Comparison of ENCODE assay signal across 25 cellular contexts in genomic region chrX:43870758-43871419, GRCh38. TPM values are rescaled to one million over a fixed set of nuclear protein-coding genes. Genes with fewer than 3 reads are reported as not detected.
DNase-seq lines count a peak whose midpoint lies in the region; ATAC-seq, FAIRE-seq and TF ChIP-seq lines count a peak whose summit lies in the region.
"Had no signal": no experiment of that assay in that cellular context is flagged by ENCODE, and none has a peak within 500 bp of the region (broad histone marks: within the 10 kb centered on the region; RNA-seq: fewer than 3 reads in every experiment).

No MANE protein-coding gene starts in this region.

- H3K4me3 Mint-ChIP-seq in activated T-helper 2 cell treated with anti-CD3 and anti-CD28 coated beads, Interferon-gamma antibody, Interleukin-2, Interleukin-4, amounts not matched to agents 10 μg/mL and 5 μg/mL and 100 μg/mL, durations not matched to agents 14 hours and 24 hours and 36 hours (ENCODE audit: low read depth): no peak overlapping the region
- H3K4me3 Mint-ChIP-seq in T-helper 17 cell: no peak overlapping the region
- H3K4me3 Mint-ChIP-seq: activated naive CD4-positive, alpha-beta T cell treated with anti-CD3 and anti-CD28 coated beads, Interleukin-2, amount 10 ng/mL, durations not matched to agents 7 days and 5 days; activated T-helper 1 cell treated with anti-CD3 and anti-CD28 coated beads, Interleukin-12 subunit alpha, Interleukin-12 subunit beta, Interleukin-2, Interleukin-4 antibody, amounts not matched to agents 30 ng/mL and 10 ng/mL and 1 ng/mL, durations not matched to agents 14 hours and 24 hours and 36 hours; neural progenitor cell; stimulated activated memory B cell treated with anti-CD40 and anti-IgM and Interleukin-4, amounts not matched to agents 10 μg/mL and 1 μg/mL and 100 μg/mL, for 72 hours had no signal

- DNase-seq in Right ventricle myocardium superior: peak; percentile 53
- no peak for DNase-seq in cardiac septum (ENCODE audit: low spot score)
- DNase-seq in K562 (ENCODE audit: extremely low read depth in 1 of 4, low spot score in 3 of 4): no peak
- no peak for DNase-seq in left lobe of liver (ENCODE audit: low spot score)
- DNase-seq in activated T-helper 2 cell treated with anti-CD3 and anti-CD28 coated beads, Interferon-gamma antibody, Interleukin-2, Interleukin-4, amounts not matched to agents 10 μg/mL and 5 μg/mL and 100 μg/mL, durations not matched to agents 14 hours and 24 hours and 36 hours (ENCODE audit: low spot score): no peak
- DNase-seq in T-helper 17 cell: no peak
- DNase-seq: activated CD4-positive, alpha-beta T cell treated with anti-CD3 and anti-CD28 coated beads, Interleukin-2, amount 50 U/mL, for 1 hour; activated naive CD4-positive, alpha-beta T cell treated with anti-CD3 and anti-CD28 coated beads, Interleukin-2, amount 10 ng/mL, durations not matched to agents 7 days and 5 days; head of caudate nucleus; mesenchymal stem cell; NCI-H1694; sigmoid colon; stimulated activated CD4-positive, alpha-beta T cell treated with anti-CD3 and anti-CD28 coated beads, Interleukin-4, amount 100 ng/mL, for 4 hours; SW 1271; T1000; upper lobe of right lung; WERI-Rb-1 had no signal

- no peaks in the 10 kb centered on the region for H3K9me3 Mint-ChIP-seq in activated T-helper 2 cell treated with anti-CD3 and anti-CD28 coated beads, Interferon-gamma antibody, Interleukin-2, Interleukin-4, amounts not matched to agents 10 μg/mL and 5 μg/mL and 100 μg/mL, durations not matched to agents 14 hours and 24 hours and 36 hours
- H3K9me3 Mint-ChIP-seq: activated naive CD4-positive, alpha-beta T cell treated with anti-CD3 and anti-CD28 coated beads, Interleukin-2, amount 10 ng/mL, durations not matched to agents 7 days and 5 days; activated T-helper 1 cell treated with anti-CD3 and anti-CD28 coated beads, Interleukin-12 subunit alpha, Interleukin-12 subunit beta, Interleukin-2, Interleukin-4 antibody, amounts not matched to agents 30 ng/mL and 10 ng/mL and 1 ng/mL, durations not matched to agents 14 hours and 24 hours and 36 hours; neural progenitor cell had no signal

- H3K27me3 ChIP-seq in K562 (ENCODE audit: control insufficient read depth in 2 of 2, insufficient read depth in 2 of 2, low read length in 2 of 2): no peaks in the 10 kb centered on the region
- H3K27me3 ChIP-seq: neural progenitor cell, sigmoid colon, upper lobe of right lung had no signal

- ATAC-seq in Right ventricle myocardium superior (ENCODE audit: poor library complexity) (peak; percentile 85), K562 (no peak), left lobe of liver (peak; percentile 57), T-helper 17 cell (no peak), GM21717 (IDR thresholded peaks at IDR 0.05; ENCODE audit: unreplicated experiment) (no peak)
- ATAC-seq: stimulated activated memory B cell treated with anti-CD40 and anti-IgM and Interleukin-4, amounts not matched to agents 10 μg/mL and 1 μg/mL and 100 μg/mL, for 72 hours; upper lobe of right lung had no signal

- no peaks in the 10 kb centered on the region for H3K36me3 ChIP-seq in K562 (ENCODE audit: control insufficient read depth, insufficient read depth, low read length)
- H3K36me3 ChIP-seq: breast epithelium, neural progenitor cell, sigmoid colon, upper lobe of right lung, WERI-Rb-1 had no signal

- FAIRE-seq in K562 (lab: Jason Lieb, UNC): no peak
- FAIRE-seq: GM18507 had no signal

- H3K4me3 ChIP-seq in K562: no peak overlapping the region
- H3K4me3 ChIP-seq: breast epithelium, neural progenitor cell, sigmoid colon, upper lobe of right lung had no signal

- no peaks in the 10 kb centered on the region for H3K4me1 ChIP-seq in K562 (replicated peaks in 1 of 2; ENCODE audit: control insufficient read depth in 2 of 2, insufficient read depth in 2 of 2, low read length in 2 of 2)
- H3K4me1 ChIP-seq: breast epithelium, neural progenitor cell, parathyroid adenoma, sigmoid colon, upper lobe of right lung had no signal

- H4K20me1 ChIP-seq in K562 (replicated peaks; ENCODE audit: control insufficient read depth, insufficient read depth, low read length): no peaks in the 10 kb centered on the region

- no TSS peak for BruUV-seq in K562 (replicated peaks; lab: Mats Ljungman, UMichigan)

- TF ChIP-seq CTCF in K562 (IDR thresholded peaks at IDR 0.05 in 2 of 3, conservative IDR thresholded peaks at IDR 0.05 in 1 of 3; ENCODE audit: insufficient read depth in 2 of 3, low read depth in 1 of 3, low read length in 3 of 3): no peak

- no peak overlapping the region for H3K27ac Mint-ChIP-seq in activated T-helper 2 cell treated with anti-CD3 and anti-CD28 coated beads, Interferon-gamma antibody, Interleukin-2, Interleukin-4, amounts not matched to agents 10 μg/mL and 5 μg/mL and 100 μg/mL, durations not matched to agents 14 hours and 24 hours and 36 hours
- H3K27ac Mint-ChIP-seq in T-helper 17 cell: no peak overlapping the region
- H3K27ac Mint-ChIP-seq: activated naive CD4-positive, alpha-beta T cell treated with anti-CD3 and anti-CD28 coated beads, Interleukin-2, amount 10 ng/mL, durations not matched to agents 7 days and 5 days; activated T-helper 1 cell treated with anti-CD3 and anti-CD28 coated beads, Interleukin-12 subunit alpha, Interleukin-12 subunit beta, Interleukin-2, Interleukin-4 antibody, amounts not matched to agents 30 ng/mL and 10 ng/mL and 1 ng/mL, durations not matched to agents 14 hours and 24 hours and 36 hours; neural progenitor cell; stimulated activated memory B cell treated with anti-CD40 and anti-IgM and Interleukin-4, amounts not matched to agents 10 μg/mL and 1 μg/mL and 100 μg/mL, for 72 hours had no signal

- peaks cover 16% of the 10 kb centered on the region for H3K4me1 Mint-ChIP-seq in activated T-helper 2 cell treated with anti-CD3 and anti-CD28 coated beads, Interferon-gamma antibody, Interleukin-2, Interleukin-4, amounts not matched to agents 10 μg/mL and 5 μg/mL and 100 μg/mL, durations not matched to agents 14 hours and 24 hours and 36 hours (ENCODE audit: low read depth)
- H3K4me1 Mint-ChIP-seq in T-helper 17 cell: no peaks in the 10 kb centered on the region
- H3K4me1 Mint-ChIP-seq: activated naive CD4-positive, alpha-beta T cell treated with anti-CD3 and anti-CD28 coated beads, Interleukin-2, amount 10 ng/mL, durations not matched to agents 7 days and 5 days; neural progenitor cell; stimulated activated memory B cell treated with anti-CD40 and anti-IgM and Interleukin-4, amounts not matched to agents 10 μg/mL and 1 μg/mL and 100 μg/mL, for 72 hours had no signal

- no peak overlapping the region for H3K27ac ChIP-seq in K562 (ENCODE audit: extremely low read depth, low read depth, low read length)
- H3K27ac ChIP-seq: breast epithelium, neural progenitor cell, parathyroid adenoma, upper lobe of right lung, WERI-Rb-1 had no signal

- TF ChIP-seq POLR2A in K562 (conservative IDR thresholded peaks at IDR 0.05): no peak

- no peak overlapping the region for H2AFZ ChIP-seq in K562 (ENCODE audit: low read depth, low read length)
- H2AFZ ChIP-seq: neural progenitor cell, parathyroid adenoma had no signal

- H3K27me3 Mint-ChIP-seq in activated T-helper 2 cell treated with anti-CD3 and anti-CD28 coated beads, Interferon-gamma antibody, Interleukin-2, Interleukin-4, amounts not matched to agents 10 μg/mL and 5 μg/mL and 100 μg/mL, durations not matched to agents 14 hours and 24 hours and 36 hours (ENCODE audit: low read depth): no peaks in the 10 kb centered on the region
- H3K27me3 Mint-ChIP-seq in T-helper 17 cell: peaks cover 10% of the 10 kb centered on the region
- H3K27me3 Mint-ChIP-seq: activated naive CD4-positive, alpha-beta T cell treated with anti-CD3 and anti-CD28 coated beads, Interleukin-2, amount 10 ng/mL, durations not matched to agents 7 days and 5 days had no signal

- intact Hi-C loops in Right ventricle myocardium superior (cut with DNase I): no loop called here
- intact Hi-C loops in cardiac septum (cut with DNase I): no loop called here
- intact Hi-C loops in K562 (cut with micrococcal nuclease): no loop called here
- intact Hi-C loops in activated T-helper 2 cell treated with anti-CD3 and anti-CD28 coated beads, Interferon-gamma antibody, Interleukin-2, Interleukin-4, amounts not matched to agents 10 μg/mL and 5 μg/mL and 100 μg/mL, durations not matched to agents 14 hours and 24 hours and 36 hours (cut with micrococcal nuclease): no loop called here

- no peak overlapping the region for H3K4me2 ChIP-seq in K562 (ENCODE audit: insufficient read depth, low read length)
- H3K4me2 ChIP-seq: neural progenitor cell had no signal

- no peaks in the 10 kb centered on the region for H3K36me3 Mint-ChIP-seq in activated T-helper 2 cell treated with anti-CD3 and anti-CD28 coated beads, Interferon-gamma antibody, Interleukin-2, Interleukin-4, amounts not matched to agents 10 μg/mL and 5 μg/mL and 100 μg/mL, durations not matched to agents 14 hours and 24 hours and 36 hours (ENCODE audit: low read depth)
- H3K36me3 Mint-ChIP-seq in T-helper 17 cell (ENCODE audit: low read depth): no peaks in the 10 kb centered on the region
- H3K36me3 Mint-ChIP-seq: activated naive CD4-positive, alpha-beta T cell treated with anti-CD3 and anti-CD28 coated beads, Interleukin-2, amount 10 ng/mL, durations not matched to agents 7 days and 5 days; neural progenitor cell; stimulated activated memory B cell treated with anti-CD40 and anti-IgM and Interleukin-4, amounts not matched to agents 10 μg/mL and 1 μg/mL and 100 μg/mL, for 72 hours had no signal

- H3K9ac ChIP-seq in K562 (ENCODE audit: insufficient read depth in 1 of 2, low read depth in 2 of 2, low read length in 2 of 2): no peak overlapping the region
- H3K9ac ChIP-seq: neural progenitor cell, parathyroid adenoma had no signal

- no peaks in the 10 kb centered on the region for H3K9me3 ChIP-seq in K562 (replicated peaks; ENCODE audit: control insufficient read depth, insufficient read depth, low read depth, low read length)
- H3K9me3 ChIP-seq in T-helper 17 cell (ENCODE audit: control insufficient read depth, low read length, poor library complexity, severe bottlenecking): no peaks in the 10 kb centered on the region
- H3K9me3 ChIP-seq: breast epithelium, sigmoid colon, upper lobe of right lung had no signal

- POLR2A ChIA-PET in K562 (lab: Yijun Ruan, JAX): no interaction called here

- no peaks in the 10 kb centered on the region for H3K79me2 ChIP-seq in K562 (ENCODE audit: control insufficient read depth, insufficient read depth, low read length)
- H3K79me2 ChIP-seq: parathyroid adenoma had no signal

- 4% methylated on average over 3 of the region's 3 CpGs for WGBS in K562 (ENCODE audit: insufficient coverage, low coverage, missing lambda C conversion rate)

- no peak for TF ChIP-seq EP300 in K562 (IDR thresholded peaks at IDR 0.05; ENCODE audit: low read length)

- CTCF ChIA-PET in K562 (lab: Yijun Ruan, JAX; ENCODE audit: low intra/inter-chr PET ratio): no interaction called here

- in situ Hi-C loops in K562 (cut with MboI): no loop called here

- no peak for TF ChIP-seq RAD21 in K562 (CRISPR knock-in tag; conservative IDR thresholded peaks at IDR 0.05 in 1 of 2, IDR thresholded peaks at IDR 0.05 in 1 of 2)

- no peaks in the 10 kb centered on the region for H3K9me1 ChIP-seq in K562 (ENCODE audit: control insufficient read depth, insufficient read depth, low read length)

RNA-seq across cellular contexts. Expression of gene MAOB, which starts 11.4 kb away (rescaled TPM):
- total RNA-seq in Right ventricle myocardium superior (133 TPM), cardiac septum (111 TPM), K562 (2014; rRNA removed) (not detected in 2 replicates), K562 (2014; rRNA removed; fragmentation: Illumina TruSeq; extraction: Trizol) (not detected in 2 replicates), K562 (2015; rRNA removed; fragmentation: Illumina TruSeq; extraction: Trizol) (not detected in 2 replicates), K562 (2021) (0.09 and 0.13 TPM in 2 replicates), left lobe of liver (131 TPM), T-helper 17 cell (under 1 TPM in 1 of 2 donors, not detected in 1; 0.10 TPM)
- total RNA-seq in K562 (2011; cell fraction: chromatin; rRNA removed; ENCODE audit: low replicate concordance): not detected in 2 replicates
- total RNA-seq in K562 (2011; cell fraction: nucleolus; rRNA removed): not detected in 2 replicates
- not detected in 2 replicates for total RNA-seq in K562 (2011; cell fraction: nucleoplasm; rRNA removed)
- polyA plus RNA-seq in K562 (2011; rRNA removed) (not detected in 2 replicates), K562 (2014; fragmentation: Illumina TruSeq; extraction: Trizol) (not detected in 2 replicates), K562 (2014; fragmentation: Nextera tagmentation; extraction: Ambion mirVana) (not detected), K562 (2014; rRNA removed) (0.05 TPM in 1 of 2 replicates, not detected in the other)
- polyA plus RNA-seq in K562 (2011; cell fraction: cytosol; rRNA removed): not detected in 2 replicates
- not detected in 2 replicates for polyA plus RNA-seq in K562 (2011; cell fraction: nucleus; rRNA removed)
- not detected in 2 replicates for polyA plus RNA-seq in K562 (2012)
- polyA minus RNA-seq in K562 (2011; rRNA and poly(A)+ RNA removed): not detected in 2 replicates
- not detected in 2 replicates for polyA minus RNA-seq in K562 (2011; cell fraction: cytosol; rRNA and poly(A)+ RNA removed)
- not detected in 2 replicates for polyA minus RNA-seq in K562 (2011; cell fraction: nucleus; rRNA and poly(A)+ RNA removed)
- total RNA-seq in activated T-helper 2 cell treated with anti-CD3 and anti-CD28 coated beads, Interferon-gamma antibody, Interleukin-2, Interleukin-4, amounts not matched to agents 10 μg/mL and 5 μg/mL and 100 μg/mL, durations not matched to agents 14 hours and 24 hours and 36 hours: 10.3 and 11.6 TPM in 2 replicates
- total RNA-seq: activated T-helper 1 cell treated with anti-CD3 and anti-CD28 coated beads, Interleukin-12 subunit alpha, Interleukin-12 subunit beta, Interleukin-2, Interleukin-4 antibody, amounts not matched to agents 30 ng/mL and 10 ng/mL and 1 ng/mL, durations not matched to agents 14 hours and 24 hours and 36 hours; LHCN-M2 had no signal

Comparison
In these comparisons a context has a peak if more than half of its experiments do, and no peak if none do; other contexts are left out.
1. ATAC-seq: peak in Right ventricle myocardium superior (single experiment) and left lobe of liver (single experiment); none in K562 (single experiment), T-helper 17 cell (single experiment) and GM21717 (single experiment).